In genomic region chr9:136544549-136545064, GRCh38 we compare ENCODE assay signal across 8 cellular contexts. TPM values are rescaled to one million over a fixed set of nuclear protein-coding genes. Genes with fewer than 3 reads are reported as not detected.
DNase-seq lines count a peak whose midpoint lies in the region; ATAC-seq and TF ChIP-seq lines count a peak whose summit lies in the region.

No MANE protein-coding gene starts in this region.

- DNase-seq in H9 (no peak), T-helper 9 cell (peak; percentile 38), breast epithelium (ENCODE audit: low spot score in 2 of 2) (no peak), islet precursor cell (peak; percentile 81), GOT3 (lab: John Stamatoyannopoulos, UW) (no peak)
- DNase-seq in stimulated activated CD4-positive, alpha-beta T cell treated with anti-CD3 and anti-CD28 coated beads, Interleukin-12 subunit alpha, Interleukin-12 subunit beta, amount 100 ng/mL, for 4 hours, result peak; percentile 63

- H3K4ac ChIP-seq in H9 (ENCODE audit: low read depth, low read length), result no peak overlapping the region

- no peak overlapping the region for H2BK120ac ChIP-seq in H9 (ENCODE audit: low read depth, low read length, poor library complexity, severe bottlenecking)

- H3K4me3 Mint-ChIP-seq in H9, result peak overlapping the region; percentile 80 to 89

- H3K27me3 ChIP-seq in H9 (ENCODE audit: insufficient read depth, low read length) (no peaks in the 10 kb centered on the region), breast epithelium (no peaks in the 10 kb centered on the region)

- no peak overlapping the region for H2AK5ac ChIP-seq in H9 (ENCODE audit: insufficient read length, low read length)

- H4K91ac ChIP-seq in H9 (ENCODE audit: insufficient read length, low read depth, low read length), result no peak overlapping the region

- no peak overlapping the region for H4K5ac ChIP-seq in H9 (ENCODE audit: insufficient read length, low read depth, low read length)

- H3K14ac ChIP-seq in H9 (ENCODE audit: insufficient read depth, low read length), result no peak overlapping the region

- H4K8ac ChIP-seq in H9 (replicated peaks; ENCODE audit: insufficient read length, low read depth, low read length), result no peak overlapping the region

- peaks cover 2% of the 10 kb centered on the region; the same call in 1 of the 2 replicates for H3K79me2 ChIP-seq in H9 (ENCODE audit: insufficient read depth, low read length)

- ATAC-seq in HG02970 (IDR thresholded peaks at IDR 0.05; ENCODE audit: low FRiP score, unreplicated experiment) (no peak), HG02571 (IDR thresholded peaks at IDR 0.05; ENCODE audit: unreplicated experiment) (no peak)

- no peak overlapping the region for H2BK20ac ChIP-seq in H9 (ENCODE audit: low read depth, low read length, poor library complexity, severe bottlenecking)

- WGBS in H9 (ENCODE audit: extremely low coverage, insufficient read length, low lambda C conversion rate), result no CpG with 5 or more reads among the region's 40 CpGs

- H3K27ac ChIP-seq in H9 (ENCODE audit: insufficient read length, low read depth, low read length) (no peak overlapping the region), breast epithelium (peak overlapping the region; percentile 93 to 99)

- TF ChIP-seq CTCF in H9 (conservative IDR thresholded peaks at IDR 0.05) (no peak), breast epithelium (IDR thresholded peaks at IDR 0.05) (no peak)

- no peak overlapping the region for H2BK5ac ChIP-seq in H9 (ENCODE audit: insufficient read length, low read length)

- H3K36me3 ChIP-seq in breast epithelium, result no peaks in the 10 kb centered on the region

- intact Hi-C loops in breast epithelium (cut with DNase I; ENCODE audit: low total_unique reads), result no loop called here

- H2AFZ ChIP-seq in H9 (ENCODE audit: low read length), result no peak overlapping the region

- H3T11ph ChIP-seq in H9 (ENCODE audit: low read length), result no peak overlapping the region

- no peaks in the 10 kb centered on the region for H3K9me3 Mint-ChIP-seq in H9

- H3K4me2 ChIP-seq in H9 (ENCODE audit: insufficient read depth, insufficient read length, low read length), result peak overlapping the region; percentile 60

- H3K56ac ChIP-seq in H9 (ENCODE audit: insufficient read length, low read depth, low read length), result no peak overlapping the region

- no peak overlapping the region for H3K27ac Mint-ChIP-seq in H9

- H3K18ac ChIP-seq in H9 (ENCODE audit: insufficient read length, low read depth, low read length), result no peak overlapping the region

- no peak overlapping the region for H3K23ac ChIP-seq in H9 (ENCODE audit: insufficient read length, low read depth, low read length)

- H3K4me3 ChIP-seq in breast epithelium, result peak overlapping the region; percentile 80 to 83 (median 82)

- peaks cover 10% of the 10 kb centered on the region for H3K23me2 ChIP-seq in H9 (ENCODE audit: insufficient read length, low read depth, low read length, poor library complexity, severe bottlenecking)

- H3K4me1 Mint-ChIP-seq in H9, result peaks cover 27 to 48% of the 10 kb centered on the region in 2 experiments

- TF ChIP-seq POLR2A in breast epithelium (IDR thresholded peaks at IDR 0.05), result no peak

- H3K9me3 ChIP-seq in H9 (ENCODE audit: control insufficient read depth, low read depth, low read length) (no peaks in the 10 kb centered on the region), breast epithelium (no peaks in the 10 kb centered on the region)

- no peaks in the 10 kb centered on the region; the same call in 1 of the 2 replicates for H3K27me3 Mint-ChIP-seq in H9 (ENCODE audit: low read depth)

- peaks cover 9 to 37% (median 31%) of the 10 kb centered on the region in 3 experiments; a peak in 6 of 7 replicates for H3K36me3 Mint-ChIP-seq in H9 (ENCODE audit: insufficient read depth in 1 of 3, low read depth in 3 of 3)

- H4K20me1 ChIP-seq in H9 (ENCODE audit: control insufficient read depth, insufficient read depth, insufficient read length), result no peaks in the 10 kb centered on the region

- no peak overlapping the region for H2BK12ac ChIP-seq in H9 (ENCODE audit: insufficient read length, low read depth, low read length)

- no peak overlapping the region for H3K9ac ChIP-seq in H9 (ENCODE audit: extremely low read depth, insufficient read length, low read length)

- H3K4me1 ChIP-seq in H9 (ENCODE audit: insufficient read depth, low read length) (no peaks in the 10 kb centered on the region), breast epithelium (peaks cover 9 to 10% of the 10 kb centered on the region in 2 donors)

- H3K79me1 ChIP-seq in H9 (ENCODE audit: insufficient read depth, low read depth, low read length, poor library complexity, severe bottlenecking), result peaks cover 9% of the 10 kb centered on the region

- no peak overlapping the region for H2BK15ac ChIP-seq in H9 (ENCODE audit: low read depth, low read length)

RNA-seq across cellular contexts. Expression of gene NOTCH1, which starts 1.2 kb away (rescaled TPM):
- total RNA-seq in H9 (2021) (63.7 and 71.6 TPM in 2 replicates), breast epithelium (10 to 100 TPM; 12.6 to 33.8 (median 21.1) TPM)

Comparison
In these comparisons a context has a peak if more than half of its experiments do, and no peak if none do; other contexts are left out.
1. DNase-seq: peak in T-helper 9 cell (single experiment), islet precursor cell (single experiment) and stimulated activated CD4-positive, alpha-beta T cell treated with anti-CD3 and anti-CD28 coated beads, Interleukin-12 subunit alpha, Interleukin-12 subunit beta, amount 100 ng/mL, for 4 hours (single experiment); none in H9 (single experiment), breast epithelium (0 of 2) and GOT3 (single experiment).